ENCODE assay signal across 1 cellular context in genomic region chr19:41399091-41399490, GRCh38.
TF ChIP-seq lines count a peak whose summit lies in the region.

No MANE protein-coding gene starts in this region.

TF ChIP-seq in K562, 482 proteins besides CTCF, POLR2A, EP300 and RAD21:
- TF ChIP-seq TARDBP (IDR thresholded peaks at IDR 0.05) (no peak), ZNF695 (CRISPR knock-in tag; IDR thresholded peaks at IDR 0.05) (no peak)
TF ChIP-seq in K562: peak in this region for 0.
